Comparison of ENCODE assay signal across 8 cellular contexts in the genomic region with DNA sequence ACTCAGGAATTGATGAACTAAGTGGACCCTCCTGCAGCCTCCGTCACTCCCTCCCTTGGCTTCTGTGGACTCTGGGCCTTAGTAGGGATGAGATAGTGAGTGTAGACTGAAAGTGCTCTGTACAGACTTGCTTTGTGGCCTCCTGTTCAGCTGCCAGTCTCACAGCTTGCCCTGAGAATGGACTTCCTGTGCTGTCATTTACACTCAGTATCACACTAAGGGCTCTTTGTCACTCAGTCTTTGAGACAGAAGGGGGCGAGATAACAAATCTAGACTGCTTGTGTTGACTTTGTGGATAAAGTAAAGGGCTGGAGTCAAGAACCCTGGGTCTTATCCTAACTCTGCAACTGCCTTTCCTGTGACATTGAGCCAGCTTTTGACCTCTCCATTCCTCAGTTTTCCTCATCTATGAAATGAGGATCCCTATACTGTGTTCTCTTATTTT. TPM values are rescaled to one million over a fixed set of nuclear protein-coding genes. Genes with fewer than 3 reads are reported as not detected.
A peak's percentile ranks its signal among the peaks of the same experiment; 100 is the strongest.
DNase-seq lines count a peak whose midpoint lies in the region; ATAC-seq and TF ChIP-seq lines count a peak whose summit lies in the region.

No MANE protein-coding gene starts in this region.

- peak; percentile 22 for TF ChIP-seq CTCF in BE2C (IDR thresholded peaks at IDR 0.05; ENCODE audit: low read depth, low read length)
- no peak for TF ChIP-seq CTCF in activated CD8-positive, alpha-beta T cell treated with anti-CD3 and anti-CD28 coated beads for 36 hours (IDR thresholded peaks at IDR 0.05)

- intact Hi-C loops in activated CD8-positive, alpha-beta T cell treated with anti-CD3 and anti-CD28 coated beads for 36 hours (cut with micrococcal nuclease), result no loop called here

- POLR2A ChIA-PET in activated CD8-positive, alpha-beta T cell treated with anti-CD3 and anti-CD28 coated beads for 36 hours (lab: Charles Lee), result no interaction called here

- ATAC-seq in GM19328 (IDR thresholded peaks at IDR 0.05; ENCODE audit: unreplicated experiment) (peak; percentile 71), HG03460 (IDR thresholded peaks at IDR 0.05; ENCODE audit: unreplicated experiment) (peak; percentile 83)
- ATAC-seq in activated CD8-positive, alpha-beta T cell treated with anti-CD3 and anti-CD28 coated beads for 36 hours, result peak; percentile 53

- no peak overlapping the region for H3K27ac Mint-ChIP-seq in activated CD8-positive, alpha-beta T cell treated with anti-CD3 and anti-CD28 coated beads for 36 hours

- H3K4me3 ChIP-seq in BE2C (ENCODE audit: low read depth, low read length), result no peak overlapping the region

- H3K36me3 ChIP-seq in BE2C, result no peaks in the 10 kb centered on the region

- no peaks in the 10 kb centered on the region for H3K9me3 Mint-ChIP-seq in activated CD8-positive, alpha-beta T cell treated with anti-CD3 and anti-CD28 coated beads for 36 hours

- no peaks in the 10 kb centered on the region for H3K9me3 ChIP-seq in BE2C

- no peaks in the 10 kb centered on the region for H3K27me3 ChIP-seq in BE2C

- peaks cover 3% of the 10 kb centered on the region; the same call in 1 of the 2 replicates for H3K4me1 ChIP-seq in BE2C

- no peak for DNase-seq in BE2C
- no peak for DNase-seq in activated CD8-positive, alpha-beta T cell treated with anti-CD3 and anti-CD28 coated beads for 36 hours
- peak; percentile 25 for DNase-seq in myocyte (ENCODE audit: low read depth)
- DNase-seq in NCI-H1436 (lab: John Stamatoyannopoulos, UW), result no peak
- no peak for DNase-seq in COR-L47 (lab: John Stamatoyannopoulos, UW)
- DNase-seq in DMS114 treated with DMSO at 0.1 percent for 48 hours (lab: John Stamatoyannopoulos, UW; ENCODE audit: unreplicated experiment), result no peak

- CTCF ChIA-PET in activated CD8-positive, alpha-beta T cell treated with anti-CD3 and anti-CD28 coated beads for 36 hours (lab: Charles Lee), result interaction anchor here (1.2 to 3.2 kb wide), 3 partner anchors 18 to 20 kb away, joined by 3 to 11 read pairs (median 3); no protein-coding TSS in a partner anchor

- H3K36me3 Mint-ChIP-seq in activated CD8-positive, alpha-beta T cell treated with anti-CD3 and anti-CD28 coated beads for 36 hours (ENCODE audit: low read depth), result no peaks in the 10 kb centered on the region

- H3K4me1 Mint-ChIP-seq in activated CD8-positive, alpha-beta T cell treated with anti-CD3 and anti-CD28 coated beads for 36 hours (ENCODE audit: low read depth), result peaks cover 2% of the 10 kb centered on the region

- H3K4me3 Mint-ChIP-seq in activated CD8-positive, alpha-beta T cell treated with anti-CD3 and anti-CD28 coated beads for 36 hours, result no peak overlapping the region

- peaks cover 5% of the 10 kb centered on the region for H3K27me3 Mint-ChIP-seq in activated CD8-positive, alpha-beta T cell treated with anti-CD3 and anti-CD28 coated beads for 36 hours

RNA-seq across cellular contexts. Expression of gene SPRY2, which starts 21.0 kb away (rescaled TPM):
- 146 TPM for polyA plus RNA-seq in BE2C (2012; ENCODE audit: insufficient read depth, insufficient read length, low read depth)
- total RNA-seq in activated CD8-positive, alpha-beta T cell treated with anti-CD3 and anti-CD28 coated beads for 36 hours, result 1 to 10 TPM in 1 of 2 experiments, under 1 TPM in 1; 0.90 to 1.3 TPM
- 27.2 and 49.8 TPM in 2 replicates for total RNA-seq in myocyte
- polyA plus RNA-seq in myocyte (2012), result 38.6 TPM

Comparison
In these comparisons a context has a peak if more than half of its experiments do, and no peak if none do; other contexts are left out.
1. RNA of gene SPRY2, which starts 21.0 kb away (total RNA-seq): 27.2 to 49.8 TPM in myocyte; 0.90 to 1.3 TPM in activated CD8-positive, alpha-beta T cell treated with anti-CD3 and anti-CD28 coated beads for 36 hours; every median in the first group is over 10 times any median in the second.
2. Peak in every context shown above with its lines, with median percentiles within 50 percentile points of each other: ATAC-seq.